Comparison of ENCODE assay signal across 27 cellular contexts in the genomic region with DNA sequence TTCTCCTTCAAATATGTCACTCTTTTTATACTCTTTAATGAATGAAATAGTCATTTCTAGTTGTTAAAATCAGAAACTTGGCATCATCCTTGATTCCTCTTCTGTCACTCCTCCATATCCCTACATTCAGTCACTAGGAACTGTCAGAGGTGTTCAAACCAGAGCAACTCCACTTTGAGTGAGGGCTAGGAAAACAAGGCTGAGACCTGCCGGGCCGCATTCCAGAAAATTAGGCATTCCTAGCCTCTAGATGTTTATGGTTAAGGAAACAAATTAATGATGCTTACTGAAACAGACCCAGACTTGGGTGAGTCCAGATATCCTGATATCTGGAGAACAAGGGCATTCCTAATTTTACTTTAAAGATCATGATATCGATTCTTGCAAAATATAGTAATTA.
DNase-seq lines count a peak whose midpoint lies in the region; ATAC-seq, FAIRE-seq and TF ChIP-seq lines count a peak whose summit lies in the region.
"Had no signal": no experiment of that assay in that cellular context is flagged by ENCODE, and none has a peak within 500 bp of the region (broad histone marks: within the 10 kb centered on the region; RNA-seq: fewer than 3 reads in every experiment).

No MANE protein-coding gene starts in this region.

- H2AK5ac ChIP-seq in H9 (ENCODE audit: insufficient read length, low read length) (no peak overlapping the region), mesendoderm (ENCODE audit: low read length) (no peak overlapping the region)

- SMC1A ChIA-PET in GM12878 (lab: Charles Lee; ENCODE audit: uncharacterized antibody, unreplicated experiment) = no interaction called here

- no peak overlapping the region for H4K5ac ChIP-seq in H9 (ENCODE audit: insufficient read length, low read depth, low read length)
- no peak overlapping the region for H4K5ac ChIP-seq in mesendoderm (ENCODE audit: low read length)

- RAD21 ChIA-PET in GM12878 (lab: Charles Lee; ENCODE audit: unreplicated experiment) = no interaction called here

- no peak overlapping the region for H2BK120ac ChIP-seq in H9 (ENCODE audit: low read depth, low read length, poor library complexity, severe bottlenecking)
- no peak overlapping the region for H2BK120ac ChIP-seq in mesendoderm (ENCODE audit: low read depth, low read length)

- no peaks in the 10 kb centered on the region for H4K20me1 ChIP-seq in H9 (ENCODE audit: control insufficient read depth, insufficient read depth, insufficient read length)
- no peaks in the 10 kb centered on the region for H4K20me1 ChIP-seq in GM12878 (ENCODE audit: control insufficient read depth, insufficient read depth)
- H4K20me1 ChIP-seq: BLaER1 treated with 17β-estradiol and CSF1 and Interleukin-3, amounts not matched to agents 10 nM and 100 nM had no signal

- no peaks in the 10 kb centered on the region for H3K79me2 ChIP-seq in H9 (ENCODE audit: insufficient read depth, low read length)
- H3K79me2 ChIP-seq in GM12878 (ENCODE audit: control insufficient read depth, insufficient read depth, low read length) = no peaks in the 10 kb centered on the region
- no peaks in the 10 kb centered on the region for H3K79me2 ChIP-seq in mesendoderm (ENCODE audit: control insufficient read depth, insufficient read depth, low read length)

- H3K18ac ChIP-seq in H9 (ENCODE audit: insufficient read length, low read depth, low read length) = no peak overlapping the region
- no peak overlapping the region for H3K18ac ChIP-seq in mesendoderm (ENCODE audit: low read length)

- H3K27ac Mint-ChIP-seq in H9 = peak overlapping the region; percentile 13 to 74 (median 71); a peak in 4 of 7 replicates
- H3K27ac Mint-ChIP-seq: CD4-positive, alpha-beta T cell had no signal

- H3K27me3 ChIP-seq in H9 (ENCODE audit: insufficient read depth, low read length) (no peaks in the 10 kb centered on the region), GM12878 (replicated peaks in 1 of 2; ENCODE audit: control insufficient read depth in 2 of 2, insufficient read depth in 2 of 2, low read length in 1 of 2) (no peaks in the 10 kb centered on the region), mesendoderm (ENCODE audit: insufficient read depth, low read length, poor library complexity) (no peaks in the 10 kb centered on the region), upper lobe of left lung (no peaks in the 10 kb centered on the region)
- H3K27me3 ChIP-seq: BLaER1 treated with 17β-estradiol and CSF1 and Interleukin-3, amounts not matched to agents 10 nM and 100 nM had no signal

- H4K8ac ChIP-seq in H9 (replicated peaks; ENCODE audit: insufficient read length, low read depth, low read length) = no peak overlapping the region
- H4K8ac ChIP-seq in mesendoderm (ENCODE audit: low read depth, low read length) = no peak overlapping the region

- no peak overlapping the region for H3K9ac ChIP-seq in H9 (ENCODE audit: extremely low read depth, insufficient read length, low read length)
- no peak overlapping the region for H3K9ac ChIP-seq in GM12878 (ENCODE audit: control insufficient read depth, insufficient read depth, low read length)
- H3K9ac ChIP-seq in mesendoderm (ENCODE audit: low read length) = no peak overlapping the region
- H3K9ac ChIP-seq: BLaER1 treated with 17β-estradiol and CSF1 and Interleukin-3, amounts not matched to agents 10 nM and 100 nM; SK-N-SH had no signal

- H2BK5ac ChIP-seq in H9 (ENCODE audit: insufficient read length, low read length) (no peak overlapping the region), mesendoderm (ENCODE audit: low read length) (no peak overlapping the region)

- H3K4me1 ChIP-seq in H9 (ENCODE audit: insufficient read depth, low read length) (no peaks in the 10 kb centered on the region), GM12878 (ENCODE audit: control insufficient read depth, insufficient read depth, low read length) (no peaks in the 10 kb centered on the region), mesendoderm (ENCODE audit: control insufficient read depth, low read depth, low read length) (no peaks in the 10 kb centered on the region), upper lobe of left lung (no peaks in the 10 kb centered on the region)
- H3K4me1 ChIP-seq: A549; BLaER1 treated with 17β-estradiol and CSF1 and Interleukin-3, amounts not matched to agents 10 nM and 100 nM had no signal

- H3K56ac ChIP-seq in H9 (ENCODE audit: insufficient read length, low read depth, low read length) (no peak overlapping the region), mesendoderm (ENCODE audit: low read length) (no peak overlapping the region)

- H3K27me3 Mint-ChIP-seq in H9 (ENCODE audit: low read depth) = no peaks in the 10 kb centered on the region
- H3K27me3 Mint-ChIP-seq: CD4-positive, alpha-beta T cell had no signal

- TF ChIP-seq POLR2A in GM12878 (IDR thresholded peaks at IDR 0.05; ENCODE audit: low read depth, low read length) (no peak), upper lobe of left lung (IDR thresholded peaks at IDR 0.05) (no peak)

- peaks cover 4 to 7% of the 10 kb centered on the region in 2 experiments; a peak in 4 of 5 replicates for H3K9me3 Mint-ChIP-seq in H9
- H3K9me3 Mint-ChIP-seq: CD4-positive, alpha-beta T cell had no signal

- H3T11ph ChIP-seq in H9 (ENCODE audit: low read length) = no peak overlapping the region

- H3K23ac ChIP-seq in H9 (ENCODE audit: insufficient read length, low read depth, low read length) (no peak overlapping the region), mesendoderm (ENCODE audit: low read length) (no peak overlapping the region)

- no peaks in the 10 kb centered on the region for H3K23me2 ChIP-seq in H9 (ENCODE audit: insufficient read length, low read depth, low read length, poor library complexity, severe bottlenecking)

- no peak overlapping the region for H2BK12ac ChIP-seq in H9 (ENCODE audit: insufficient read length, low read depth, low read length)

- H3K36me3 ChIP-seq in GM12878 (ENCODE audit: control insufficient read depth in 2 of 2, insufficient read depth in 2 of 2, low read length in 1 of 2) = no peaks in the 10 kb centered on the region
- no peaks in the 10 kb centered on the region for H3K36me3 ChIP-seq in mesendoderm (ENCODE audit: control insufficient read depth, insufficient read depth, low read length)
- H3K36me3 ChIP-seq in upper lobe of left lung = no peaks in the 10 kb centered on the region
- H3K36me3 ChIP-seq: BLaER1 treated with 17β-estradiol and CSF1 and Interleukin-3, amounts not matched to agents 10 nM and 100 nM had no signal

- POLR2A ChIA-PET in GM12878 (lab: Charles Lee) = no interaction called here

- H3K4me2 ChIP-seq in H9 (ENCODE audit: insufficient read depth, insufficient read length, low read length) (no peak overlapping the region), GM12878 (ENCODE audit: control insufficient read depth, insufficient read depth) (no peak overlapping the region), mesendoderm (ENCODE audit: low read length) (no peak overlapping the region)
- H3K4me2 ChIP-seq: A549; BLaER1 treated with 17β-estradiol and CSF1 and Interleukin-3, amounts not matched to agents 10 nM and 100 nM; SK-N-SH had no signal

- no peak overlapping the region for H3K4me3 Mint-ChIP-seq in H9
- H3K4me3 Mint-ChIP-seq: CD4-positive, alpha-beta T cell had no signal

- TF ChIP-seq EP300 in GM12878 (IDR thresholded peaks at IDR 0.05; ENCODE audit: borderline replicate concordance in 1 of 2, control insufficient read depth in 1 of 2, low read depth in 2 of 2, low read length in 2 of 2) = no peak
- no peak for TF ChIP-seq EP300 in upper lobe of left lung (IDR thresholded peaks at IDR 0.05)

- in situ Hi-C loops in GM12878 (cut with MboI) = no loop called here

- ATAC-seq in GM12878 (no peak), GM19351 (IDR thresholded peaks at IDR 0.05; ENCODE audit: unreplicated experiment) (no peak), upper lobe of left lung (ENCODE audit: low FRiP score in 2 of 2) (no peak)
- ATAC-seq: A549, K562, Panc1 had no signal

- H3K4me3 ChIP-seq in GM12878 (no peak overlapping the region), mesendoderm (ENCODE audit: low read length) (no peak overlapping the region), upper lobe of left lung (no peak overlapping the region)
- H3K4me3 ChIP-seq: A549; BLaER1 treated with 17β-estradiol and CSF1 and Interleukin-3, amounts not matched to agents 10 nM and 100 nM; K562 had no signal

- H3K9me3 ChIP-seq in H9 (ENCODE audit: control insufficient read depth, low read depth, low read length) = no peaks in the 10 kb centered on the region
- no peaks in the 10 kb centered on the region for H3K9me3 ChIP-seq in GM12878 (replicated peaks; ENCODE audit: control insufficient read depth, insufficient read depth, low read length)
- H3K9me3 ChIP-seq in upper lobe of left lung = no peaks in the 10 kb centered on the region
- H3K9me3 ChIP-seq: A549, SK-N-SH had no signal

- TF ChIP-seq CTCF in H9 (conservative IDR thresholded peaks at IDR 0.05) = no peak
- TF ChIP-seq CTCF in GM12878 (IDR thresholded peaks at IDR 0.05 in 2 of 3, conservative IDR thresholded peaks at IDR 0.05 in 1 of 3; ENCODE audit: control insufficient read depth in 2 of 3, extremely low read depth in 1 of 3, insufficient read depth in 1 of 3, low read depth in 3 of 3, low read length in 3 of 3) = no peak
- TF ChIP-seq CTCF in upper lobe of left lung (IDR thresholded peaks at IDR 0.05) = no peak

- H3K4ac ChIP-seq in H9 (ENCODE audit: low read depth, low read length) = no peak overlapping the region
- H3K4ac ChIP-seq in mesendoderm (ENCODE audit: low read depth, low read length) = no peak overlapping the region

- intact Hi-C loops in GM12878 (cut with micrococcal nuclease; ENCODE audit: unreplicated experiment) = no loop called here

- peaks cover 28 to 34% of the 10 kb centered on the region in 2 experiments for H3K4me1 Mint-ChIP-seq in H9

- peaks cover 2 to 13% (median 9%) of the 10 kb centered on the region in 3 experiments; a peak in 5 of 7 replicates for H3K36me3 Mint-ChIP-seq in H9 (ENCODE audit: insufficient read depth in 1 of 3, low read depth in 3 of 3)

- H3K27ac ChIP-seq in H9 (ENCODE audit: insufficient read length, low read depth, low read length) (no peak overlapping the region), GM12878 (ENCODE audit: control insufficient read depth, insufficient read depth) (no peak overlapping the region), mesendoderm (ENCODE audit: low read depth, low read length) (no peak overlapping the region), upper lobe of left lung (no peak overlapping the region)
- H3K27ac ChIP-seq: A549; BLaER1 treated with 17β-estradiol and CSF1 and Interleukin-3, amounts not matched to agents 10 nM and 100 nM; RWPE1 had no signal

- H2BK20ac ChIP-seq in H9 (ENCODE audit: low read depth, low read length, poor library complexity, severe bottlenecking) = no peak overlapping the region

- no peak for TF ChIP-seq RAD21 in GM12878 (IDR thresholded peaks at IDR 0.05; ENCODE audit: insufficient read depth, low read depth, low read length)

- no peak overlapping the region for H2AFZ ChIP-seq in H9 (ENCODE audit: low read length)
- H2AFZ ChIP-seq in GM12878 (ENCODE audit: control insufficient read depth, low read depth, low read length) = no peak overlapping the region

- no peaks in the 10 kb centered on the region for H3K79me1 ChIP-seq in H9 (ENCODE audit: insufficient read depth, low read depth, low read length, poor library complexity, severe bottlenecking)
- no peaks in the 10 kb centered on the region for H3K79me1 ChIP-seq in mesendoderm (ENCODE audit: low read length)

- CTCF ChIA-PET in GM12878 (lab: Yijun Ruan, JAX) = no interaction called here

- H4K91ac ChIP-seq in H9 (ENCODE audit: insufficient read length, low read depth, low read length) = no peak overlapping the region

- DNase-seq in H9 (no peak), GM12878 (ENCODE audit: low read depth, low spot score) (no peak), mesendoderm (peak; percentile 71), NCI-H2107 (lab: John Stamatoyannopoulos, UW) (no peak), SIG-M5 (lab: John Stamatoyannopoulos, UW) (no peak), upper lobe of left lung (no peak)
- DNase-seq: AML-193; CD4-positive, alpha-beta T cell; DMS53; Kasumi-1; MV-4-11; NCI-H1105; NCI-H1436 treated with DMSO at 0.1 percent for 48 hours; NCI-H187 treated with DMSO at 0.1 percent for 48 hours; NCI-H446 treated with DMSO at 0.1 percent for 48 hours; NCI-H526; SHP77; SK-N-SH; SW 1271 had no signal

- peak; percentile 56 for FAIRE-seq in GM12878 (lab: Jason Lieb, UNC)
- FAIRE-seq: A549, H54, HTR-8/SVneo, K562 had no signal

- WGBS in H9 (ENCODE audit: extremely low coverage, insufficient read length, low lambda C conversion rate) = no CpG with 5 or more reads among the region's 3 CpGs
- 13% methylated on average over 3 of the region's 3 CpGs for WGBS in GM12878 (ENCODE audit: insufficient coverage, insufficient replicate concordance, low lambda C conversion rate, missing lambda C conversion rate)
- whole genome bisulfite sequencing in mesendoderm (ENCODE audit: extremely low coverage, insufficient coverage, low lambda C conversion rate) = no CpG with 5 or more reads among the region's 3 CpGs
- 73 to 79% methylated on average over 3 of the region's 3 CpGs for WGBS in upper lobe of left lung, 2 donors

- H3K14ac ChIP-seq in H9 (ENCODE audit: insufficient read depth, low read length) = no peak overlapping the region

- no TSS peak for BruUV-seq in GM12878 (replicated peaks; lab: Mats Ljungman, UMichigan)

- H2BK15ac ChIP-seq in H9 (ENCODE audit: low read depth, low read length) (no peak overlapping the region), mesendoderm (replicated peaks; ENCODE audit: low read depth) (no peak overlapping the region)
